ENCODE assay signal across 23 cellular contexts in genomic region chr3:135487261-135487660, GRCh38.
DNase-seq lines count a peak whose midpoint lies in the region; ATAC-seq and TF ChIP-seq lines count a peak whose summit lies in the region.
"Had no signal": no experiment of that assay in that cellular context is flagged by ENCODE, and none has a peak within 500 bp of the region (broad histone marks: within the 10 kb centered on the region; RNA-seq: fewer than 3 reads in every experiment).

No MANE protein-coding gene starts in this region.

- no peak for TF ChIP-seq CTCF in testis (IDR thresholded peaks at IDR 0.05)

- in situ Hi-C loops in SK-MEL-5 (cut with HindIII; ENCODE audit: low pct_unique_long_range_greater_than_20kb, low sequenced_read_pairs), result no loop called here

- H3K36me3 ChIP-seq in testis (ENCODE audit: low read depth, missing control alignments), result no peaks in the 10 kb centered on the region
- H3K36me3 ChIP-seq: MG63 had no signal

- intact Hi-C loops in testis (cut with DNase I; ENCODE audit: low total_unique reads), result no loop called here

- H3K27me3 ChIP-seq in testis, result no peaks in the 10 kb centered on the region
- H3K27me3 ChIP-seq: MG63 had no signal

- no peak for TF ChIP-seq POLR2A in testis (IDR thresholded peaks at IDR 0.05)

- WGBS in testis, 2 donors, result 70 to 75% methylated on average over 2 of the region's 2 CpGs

- DNase-seq in SK-MEL-5 (ENCODE audit: low read depth, low spot score) (peak; percentile 93), foreskin melanocyte (peak; percentile 90), occipital lobe (lab: John Stamatoyannopoulos, UW) (peak; percentile 9), testis (peak; percentile 21), NCI-H1092 (lab: John Stamatoyannopoulos, UW) (no peak), OCI-M2 (lab: John Stamatoyannopoulos, UW; ENCODE audit: unreplicated experiment) (no peak)
- DNase-seq: AML-193; CD8-positive, alpha-beta memory T cell; DMS53; H7; IMR-90; KG1; MG63; NCI-H1417; NCI-H1694; NCI-H2029 treated with DMSO at 0.1 percent for 48 hours; NCI-H526 treated with DMSO at 0.1 percent for 48 hours; SHP77 had no signal

- no peak for ATAC-seq in HG02642 (IDR thresholded peaks at IDR 0.05; ENCODE audit: poor library complexity, unreplicated experiment)
- ATAC-seq: A549, Panc1 had no signal

- no peak overlapping the region for H3K4me3 ChIP-seq in testis
- H3K4me3 ChIP-seq: A549, MG63 had no signal

- H3K27ac ChIP-seq in testis, result no peak overlapping the region
- H3K27ac ChIP-seq: A549, C4-2B, RWPE1 had no signal

- H3K9me3 ChIP-seq in testis, result no peaks in the 10 kb centered on the region
- H3K9me3 ChIP-seq: A549, MG63 had no signal

- no peaks in the 10 kb centered on the region for H3K4me1 ChIP-seq in testis
- H3K4me1 ChIP-seq: A549 had no signal

Comparison
In these comparisons a context has a peak if more than half of its experiments do, and no peak if none do; other contexts are left out.
1. DNase-seq: peak in SK-MEL-5 (single experiment), foreskin melanocyte (single experiment), occipital lobe (single experiment) and testis (single experiment); none in NCI-H1092 (single experiment) and OCI-M2 (single experiment).